In the genomic region with DNA sequence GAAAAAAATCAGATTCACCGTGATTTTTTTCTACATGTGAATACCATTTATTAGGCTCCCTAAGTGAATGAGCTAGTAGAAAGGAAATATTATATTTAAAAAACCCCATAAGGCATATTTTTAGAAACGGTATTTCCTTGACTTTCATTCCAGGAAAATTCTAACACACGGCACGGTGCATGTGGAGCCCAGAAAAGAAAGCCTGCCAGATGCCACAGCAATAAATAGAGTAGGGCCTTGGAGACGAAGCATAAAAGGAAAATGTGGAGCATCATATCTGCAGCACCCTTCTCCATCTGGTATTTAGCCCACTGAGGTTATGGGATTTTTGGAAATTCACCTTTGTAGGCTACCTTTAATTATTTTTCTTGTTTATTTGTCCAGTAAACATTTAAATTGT, we compare ENCODE assay signal across 28 cellular contexts.
DNase-seq lines count a peak whose midpoint lies in the region; ATAC-seq and TF ChIP-seq lines count a peak whose summit lies in the region.
"Had no signal": no experiment of that assay in that cellular context is flagged by ENCODE, and none has a peak within 500 bp of the region (broad histone marks: within the 10 kb centered on the region; RNA-seq: fewer than 3 reads in every experiment).

No MANE protein-coding gene starts in this region.

- in situ Hi-C loops in mammary epithelial cell (cut with MboI; ENCODE audit: low sequenced_read_pairs in 2 of 2), result no loop called here

- no peak for TF ChIP-seq POLR2A in breast epithelium (IDR thresholded peaks at IDR 0.05)

- no peak overlapping the region for H3K27ac ChIP-seq in mammary epithelial cell (ENCODE audit: insufficient read depth, low read depth, low read length)
- no peak overlapping the region for H3K27ac ChIP-seq in breast epithelium
- peak overlapping the region in 53 of 59 donors; percentile 8 to 84 (median 58) for H3K27ac ChIP-seq in dorsolateral prefrontal cortex
- H3K27ac ChIP-seq: coronary artery, KMS-11, SJSA1 had no signal

- H4K20me1 ChIP-seq in mammary epithelial cell (ENCODE audit: insufficient read depth, low read length), result no peaks in the 10 kb centered on the region

- H3K27me3 ChIP-seq in mammary epithelial cell (ENCODE audit: insufficient read depth, low read length) (no peaks in the 10 kb centered on the region), breast epithelium (no peaks in the 10 kb centered on the region), dorsolateral prefrontal cortex (no peaks in the 10 kb centered on the region)
- H3K27me3 ChIP-seq: SJSA1 had no signal

- BruUV-seq in mammary epithelial cell (replicated peaks; lab: Mats Ljungman, UMichigan), result no TSS peak

- H3K4me1 ChIP-seq in mammary epithelial cell (ENCODE audit: insufficient read depth, low read length) (no peaks in the 10 kb centered on the region), breast epithelium (no peaks in the 10 kb centered on the region)
- H3K4me1 ChIP-seq: SJSA1 had no signal

- ATAC-seq in left lobe of liver (no peak), GM18511 (IDR thresholded peaks at IDR 0.05; ENCODE audit: unreplicated experiment) (no peak)
- ATAC-seq: GM23338, Panc1 had no signal

- H3K9ac ChIP-seq in mammary epithelial cell (ENCODE audit: insufficient read depth, low read length), result no peak overlapping the region
- H3K9ac ChIP-seq: KMS-11 had no signal

- dilution Hi-C loops in mammary epithelial cell (cut with HindIII; ENCODE audit: low sequenced_read_pairs), result no loop called here

- intact Hi-C loops in mammary epithelial cell (cut with micrococcal nuclease), result no loop called here
- intact Hi-C loops in breast epithelium (cut with DNase I; ENCODE audit: low total_unique reads), result no loop called here
- intact Hi-C loops in dorsolateral prefrontal cortex (cut with DNase I), result no loop called here

- H2AFZ ChIP-seq in mammary epithelial cell (ENCODE audit: low read depth, low read length), result no peak overlapping the region
- H2AFZ ChIP-seq: GM23338 had no signal

- H3K79me2 ChIP-seq in mammary epithelial cell (ENCODE audit: insufficient read depth, low read length), result no peaks in the 10 kb centered on the region

- H3K4me3 ChIP-seq in mammary epithelial cell (replicated peaks in 1 of 3; ENCODE audit: insufficient read depth in 1 of 3, low read depth in 2 of 3, low read length in 3 of 3) (no peak overlapping the region), breast epithelium (no peak overlapping the region), dorsolateral prefrontal cortex (peak overlapping the region in 39 of 59 donors; percentile 1 to 52 (median 21))
- H3K4me3 ChIP-seq: coronary artery, GM23338, SJSA1, smooth muscle cell had no signal

- H3K4me2 ChIP-seq in mammary epithelial cell (ENCODE audit: insufficient read depth, low read depth, low read length), result peak overlapping the region; percentile 4
- H3K4me2 ChIP-seq: GM23338, KMS-11, smooth muscle cell had no signal

- no peaks in the 10 kb centered on the region for H3K36me3 ChIP-seq in mammary epithelial cell (ENCODE audit: insufficient read depth, low read length)
- no peaks in the 10 kb centered on the region for H3K36me3 ChIP-seq in breast epithelium
- H3K36me3 ChIP-seq: SJSA1 had no signal

- DNase-seq in mammary epithelial cell, result no peak
- no peak for DNase-seq in breast epithelium (ENCODE audit: low spot score in 2 of 2)
- DNase-seq in dorsolateral prefrontal cortex, result peak in 2 of 10 donors; percentile 33 to 41
- DNase-seq in myocyte (ENCODE audit: low read depth), result peak; percentile 54
- DNase-seq in superior temporal gyrus (ENCODE audit: extremely low spot score), result peak; percentile 73
- DNase-seq in left lobe of liver (ENCODE audit: low spot score), result no peak
- DNase-seq in NCI-H1436 treated with DMSO at 0.1 percent for 48 hours (lab: John Stamatoyannopoulos, UW), result no peak
- DNase-seq: activated CD4-positive, alpha-beta T cell treated with anti-CD3 and anti-CD28 coated beads, Interleukin-2, amount 10 ng/mL, durations not matched to agents 7 days and 5 days; activated CD8-positive, alpha-beta memory T cell treated with anti-CD3 and anti-CD28 coated beads, Interleukin-2, amount 50 U/mL, for 4 hours; activated naive CD8-positive, alpha-beta T cell treated with anti-CD3 and anti-CD28 coated beads for 36 hours; EL; endodermal cell; glutamatergic neuron; left cardiac atrium; midbrain; NCI-H187; NCI-H2227 treated with DMSO at 0.1 percent for 48 hours; nephron progenitor cell; NK-92 treated with Interleukin-12 subunit alpha and Interleukin-12 subunit beta, amount 100 ng/mL, for 24 hours; stimulated activated CD4-positive, alpha-beta T cell treated with anti-CD3 and anti-CD28 coated beads, Interleukin-4, amount 100 ng/mL, for 1 hour; T-helper 2 cell had no signal

- no peaks in the 10 kb centered on the region for H3K9me3 ChIP-seq in mammary epithelial cell (replicated peaks; ENCODE audit: insufficient read depth, low read length)
- H3K9me3 ChIP-seq in breast epithelium, result no peaks in the 10 kb centered on the region
- H3K9me3 ChIP-seq: SJSA1 had no signal

- CTCF ChIA-PET in mammary epithelial cell (lab: Charles Lee; ENCODE audit: low non-redundant PET), result no interaction called here

- 6% methylated on average over 5 of the region's 5 CpGs for WGBS in mammary epithelial cell (ENCODE audit: low coverage, missing lambda C conversion rate)

- TF ChIP-seq CTCF in mammary epithelial cell (conservative IDR thresholded peaks at IDR 0.05 in 1 of 2, IDR thresholded peaks at IDR 0.05 in 1 of 2; ENCODE audit: extremely low read depth in 1 of 2, insufficient read depth in 1 of 2, low read depth in 1 of 2, low read length in 2 of 2) (no peak), breast epithelium (IDR thresholded peaks at IDR 0.05) (no peak), dorsolateral prefrontal cortex (IDR thresholded peaks at IDR 0.05 in 54 of 56, conservative IDR thresholded peaks at IDR 0.05 in 2 of 56; ENCODE audit: low read depth in 1 of 56, partially characterized antibody in 56 of 56) (no peak)

Comparison
In these comparisons a context has a peak if more than half of its experiments do, and no peak if none do; other contexts are left out.
1. DNase-seq: peak in myocyte (single experiment) and superior temporal gyrus (single experiment); none in mammary epithelial cell (single experiment), breast epithelium (0 of 2), left lobe of liver (single experiment) and NCI-H1436 treated with DMSO at 0.1 percent for 48 hours (single experiment).
2. H3K27ac ChIP-seq: peak in dorsolateral prefrontal cortex (53 of 59); none in mammary epithelial cell (single experiment) and breast epithelium (0 of 2).
3. H3K4me3 ChIP-seq: peak in dorsolateral prefrontal cortex (39 of 59); none in mammary epithelial cell (0 of 3) and breast epithelium (0 of 3).